Comparison of ENCODE assay signal across 10 cellular contexts in genomic region chr4:9123516-9124126, GRCh38. TPM values are rescaled to one million over a fixed set of nuclear protein-coding genes. Genes with fewer than 3 reads are reported as not detected.
DNase-seq lines count a peak whose midpoint lies in the region; ATAC-seq and TF ChIP-seq lines count a peak whose summit lies in the region.
"Not testable (repeated sequence)": the region's sequence is repeated elsewhere in the genome, so short reads cannot be mapped to it uniquely, and the experiment has no call there.
"Had no signal": no experiment of that assay in that cellular context is flagged by ENCODE, and none has a peak within 500 bp of the region (broad histone marks: within the 10 kb centered on the region; RNA-seq: fewer than 3 reads in every experiment).

No MANE protein-coding gene starts in this region.

- not testable (repeated sequence) for TF ChIP-seq POLR2A in prostate gland (IDR thresholded peaks at IDR 0.05)

- not testable (repeated sequence) for H3K27ac ChIP-seq in PC-3 (ENCODE audit: low read length); prostate gland; thoracic aorta

- H3K79me2 ChIP-seq in PC-3 (ENCODE audit: low read length) = not testable (repeated sequence)

- CTCF ChIA-PET in PC-3 (lab: Charles Lee) = not testable (repeated sequence)

- not testable (repeated sequence) for H3K4me2 ChIP-seq in PC-3 (ENCODE audit: low read length)

- DNase-seq in DMS 273 (lab: John Stamatoyannopoulos, UW; ENCODE audit: unreplicated experiment) (peak; percentile 74), PC-3 (peak; percentile 67), cerebellar cortex (ENCODE audit: low spot score) (peak; percentile 61), iris pigment epithelial cell (ENCODE audit: low read depth) (peak; percentile 54), prostate gland (ENCODE audit: low spot score) (peak; percentile 79), thoracic aorta (ENCODE audit: low spot score) (peak; percentile 6)
- DNase-seq in activated CD8-positive, alpha-beta memory T cell treated with anti-CD3 and anti-CD28 coated beads for 24 hours = peak; percentile 70

- not testable (repeated sequence) for H3K27me3 ChIP-seq in PC-3 (ENCODE audit: low read length); prostate gland (replicated peaks; ENCODE audit: insufficient read depth); thoracic aorta (replicated peaks; ENCODE audit: insufficient read depth)

- not testable (repeated sequence) for H3K9me2 ChIP-seq in PC-3 (replicated peaks; ENCODE audit: low read length)

- H4K20me1 ChIP-seq in PC-3 (ENCODE audit: low read length) = not testable (repeated sequence)

- POLR2A ChIA-PET in PC-3 (lab: Charles Lee; ENCODE audit: unreplicated experiment) = not testable (repeated sequence)

- intact Hi-C loops in PC-3 (cut with micrococcal nuclease) = not testable (repeated sequence)
- intact Hi-C loops in prostate gland (cut with DNase I) = loop anchor here (5.0 kb wide), 1 partner anchor 121 kb away; no protein-coding TSS in a partner anchor

- H3K4me1 ChIP-seq in PC-3 (ENCODE audit: insufficient read depth, low read length); prostate gland (replicated peaks); thoracic aorta (ENCODE audit: control insufficient read depth in 1 of 2, low read depth in 2 of 2): not testable (repeated sequence)

- not testable (repeated sequence) for H3K9ac ChIP-seq in PC-3 (ENCODE audit: low read length)

- TF ChIP-seq EP300 in Ishikawa (IDR thresholded peaks at IDR 0.05; ENCODE audit: borderline replicate concordance) = not testable (repeated sequence)

- peak; percentile 58 for TF ChIP-seq CTCF in PC-3 (conservative IDR thresholded peaks at IDR 0.05; ENCODE audit: low read depth, low read length)
- TF ChIP-seq CTCF in prostate gland (IDR thresholded peaks at IDR 0.05) = peak; percentile 36 to 94 (median 86)
- TF ChIP-seq CTCF in thoracic aorta (IDR thresholded peaks at IDR 0.05) = peak; percentile 75

- ATAC-seq in PC-3; thoracic aorta (ENCODE audit: insufficient number of reproducible peaks, low FRiP score, low read depth): not testable (repeated sequence)

- H3K9me3 ChIP-seq in PC-3 (ENCODE audit: low read length); prostate gland; thoracic aorta: not testable (repeated sequence)

- H3K4me3 ChIP-seq in PC-3 (ENCODE audit: low read length); prostate gland; thoracic aorta: not testable (repeated sequence)

- WGBS in prostate gland = 5% methylated on average over 15 of the region's 15 CpGs

- H2AFZ ChIP-seq in PC-3 (ENCODE audit: low read length) = not testable (repeated sequence)

- H3K36me3 ChIP-seq in PC-3 (ENCODE audit: low read depth, low read length); prostate gland; thoracic aorta: not testable (repeated sequence)

- TF ChIP-seq RAD21 in Ishikawa (IDR thresholded peaks at IDR 0.05; ENCODE audit: low read depth) = peak; percentile 67

- BruUV-seq in PC-3 (replicated peaks; lab: Mats Ljungman, UMichigan) = not testable (repeated sequence)

- H3F3A ChIP-seq in PC-3 (ENCODE audit: low read length, unreplicated experiment) = not testable (repeated sequence)

RNA-seq across cellular contexts. Expression of gene FAM90A26, which starts 46.6 kb away (rescaled TPM):
- not detected in 2 replicates for total RNA-seq in PC-3 (2014; rRNA removed)
- total RNA-seq in prostate gland = not detected
- total RNA-seq in thoracic aorta = not detected
- total RNA-seq: activated naive CD4-positive, alpha-beta T cell treated with anti-CD3 and anti-CD28 coated beads, Interleukin-2, amount 50 U/mL, for 72 hours; mesenteric fat pad had no signal

Comparison
In these comparisons a context has a peak if more than half of its experiments do, and no peak if none do; other contexts are left out.
1. DNase-seq: peak in every context shown above with its lines; median percentile 79 in prostate gland; 74 in DMS 273; 70 in activated CD8-positive, alpha-beta memory T cell treated with anti-CD3 and anti-CD28 coated beads for 24 hours; 67 in PC-3; 61 in cerebellar cortex; 54 in iris pigment epithelial cell; 6 in thoracic aorta.